In the genomic region with DNA sequence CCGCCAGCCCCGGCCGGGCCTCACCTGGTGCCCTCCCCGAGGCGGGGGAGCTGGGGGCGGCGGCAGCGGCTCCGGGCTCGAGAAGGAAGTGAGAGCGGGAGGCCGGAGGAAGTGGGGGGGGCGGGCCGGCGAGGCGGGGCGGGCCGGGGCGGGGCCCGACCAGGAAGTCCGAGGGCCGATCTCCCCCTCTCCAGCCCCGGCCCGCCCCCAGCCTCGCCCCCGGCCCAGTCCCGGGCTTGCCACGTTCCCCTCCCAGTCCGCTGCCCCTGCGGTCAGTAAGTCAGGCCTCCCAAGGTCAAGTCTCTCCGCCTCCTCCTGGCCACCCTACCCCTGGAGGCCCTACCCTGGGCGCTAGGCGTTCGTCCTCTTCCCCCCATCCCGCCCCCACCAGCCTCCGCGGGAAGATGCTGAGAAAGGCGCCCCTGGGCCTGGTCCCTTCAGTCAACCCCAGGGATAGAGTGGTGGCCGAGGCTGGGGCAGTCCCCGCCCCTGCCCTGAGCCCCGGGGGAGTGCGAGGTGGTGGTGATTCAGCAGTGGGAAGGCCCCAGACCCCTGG, we compare ENCODE assay signal across 8 cellular contexts. TPM values are rescaled to one million over a fixed set of nuclear protein-coding genes. Genes with fewer than 3 reads are reported as not detected.
A peak's percentile ranks its signal among the peaks of the same experiment; 100 is the strongest.
DNase-seq lines count a peak whose midpoint lies in the region; ATAC-seq and TF ChIP-seq lines count a peak whose summit lies in the region.

A gene (minus strand): TSS at position 90 of the 556 bp plus-strand sequence. CDS start 12,821 bp downstream, outside the sequence.

- DNase-seq in CD14-positive monocyte (ENCODE audit: low spot score) (no peak), NCI-H748 treated with DMSO at 0.1 percent for 48 hours (lab: John Stamatoyannopoulos, UW) (peak; percentile 35), activated T-helper 1 cell treated with Interleukin-2 at 50 U/mL for 16 hours (ENCODE audit: low read depth) (peak; percentile 46), fibroblast of the aortic adventitia (ENCODE audit: low read depth) (peak; percentile 76), aorta (peak; percentile 93 to 94)
- DNase-seq in natural killer cell treated with Interleukin-12 subunit alpha and Interleukin-12 subunit beta and Interleukin-15 and Interleukin-18, amount 100 ng/mL, for 72 hours (ENCODE audit: low spot score), result no peak

- ATAC-seq in GM18907 (IDR thresholded peaks at IDR 0.05; ENCODE audit: unreplicated experiment), result peak; percentile 60
- ATAC-seq in HG03103 (IDR thresholded peaks at IDR 0.05; ENCODE audit: low read depth, unreplicated experiment), result peak; percentile 34
- ATAC-seq in natural killer cell treated with Interleukin-12 subunit alpha and Interleukin-12 subunit beta and Interleukin-15 and Interleukin-18, amount 100 ng/mL, for 72 hours, result peak; percentile 85 to 89
- peak; percentile 93 for ATAC-seq in aorta (ENCODE audit: low FRiP score)

- TF ChIP-seq CTCF in CD14-positive monocyte (IDR thresholded peaks at IDR 0.05) (no peak), fibroblast of the aortic adventitia (IDR thresholded peaks at IDR 0.05; ENCODE audit: insufficient read depth, low read length) (no peak)

- H3K36me3 ChIP-seq in aorta (ENCODE audit: control insufficient read depth in 1 of 2, insufficient read depth in 2 of 2, low read length in 1 of 2), result no peaks in the 10 kb centered on the region

- peak within 1 kb of the TSS; percentile 82 to 91 for H3K27ac ChIP-seq in aorta (ENCODE audit: low read depth in 1 of 2, low read length in 2 of 2)

- H3K4me1 Mint-ChIP-seq in CD14-positive monocyte, result peaks cover 46% of the 10 kb centered on the region
- peaks cover 40 to 44% of the 10 kb centered on the region in 2 donors for H3K4me1 Mint-ChIP-seq in natural killer cell treated with Interleukin-12 subunit alpha and Interleukin-12 subunit beta and Interleukin-15 and Interleukin-18, amount 100 ng/mL, for 72 hours (ENCODE audit: low read depth in 2 of 2)

- H3K27me3 ChIP-seq in aorta (ENCODE audit: control insufficient read depth in 1 of 2, insufficient read depth in 2 of 2, low read length in 1 of 2), result no peaks in the 10 kb centered on the region

- H3K4me3 Mint-ChIP-seq in CD14-positive monocyte, result peak within 1 kb of the TSS; percentile 96 to 98
- H3K4me3 Mint-ChIP-seq in natural killer cell treated with Interleukin-12 subunit alpha and Interleukin-12 subunit beta and Interleukin-15 and Interleukin-18, amount 100 ng/mL, for 72 hours, result peak within 1 kb of the TSS; percentile 100

- H3K4me3 ChIP-seq in fibroblast of the aortic adventitia (ENCODE audit: low read depth, low read length) (peak within 1 kb of the TSS; percentile 78), aorta (ENCODE audit: low read length in 2 of 2) (peak within 1 kb of the TSS; percentile 97 to 99)

- H3K27me3 Mint-ChIP-seq in CD14-positive monocyte (ENCODE audit: low read depth in 3 of 3), result peaks cover 0 to 2% (median 0%) of the 10 kb centered on the region in 3 donors
- H3K27me3 Mint-ChIP-seq in natural killer cell treated with Interleukin-12 subunit alpha and Interleukin-12 subunit beta and Interleukin-15 and Interleukin-18, amount 100 ng/mL, for 72 hours, result no peaks in the 10 kb centered on the region

- 0 to 1% methylated on average over 31 to 41 of the region's 42 CpGs for WGBS in aorta, 2 donors

- H3K9me3 Mint-ChIP-seq in CD14-positive monocyte, result peaks cover 0 to 3% (median 0%) of the 10 kb centered on the region in 7 donors
- no peaks in the 10 kb centered on the region for H3K9me3 Mint-ChIP-seq in natural killer cell treated with Interleukin-12 subunit alpha and Interleukin-12 subunit beta and Interleukin-15 and Interleukin-18, amount 100 ng/mL, for 72 hours

- peak within 1 kb of the TSS; percentile 95 to 98 (median 97) for H3K27ac Mint-ChIP-seq in CD14-positive monocyte
- peak within 1 kb of the TSS; percentile 96 to 99 for H3K27ac Mint-ChIP-seq in natural killer cell treated with Interleukin-12 subunit alpha and Interleukin-12 subunit beta and Interleukin-15 and Interleukin-18, amount 100 ng/mL, for 72 hours

- peaks cover 10 to 12% of the 10 kb centered on the region in 2 donors for H3K36me3 Mint-ChIP-seq in CD14-positive monocyte
- H3K36me3 Mint-ChIP-seq in natural killer cell treated with Interleukin-12 subunit alpha and Interleukin-12 subunit beta and Interleukin-15 and Interleukin-18, amount 100 ng/mL, for 72 hours, result peaks cover 12% of the 10 kb centered on the region

- no peaks in the 10 kb centered on the region for H3K9me3 ChIP-seq in aorta (ENCODE audit: control insufficient read depth, low read length)

- no peaks in the 10 kb centered on the region for H3K4me1 ChIP-seq in aorta (ENCODE audit: control insufficient read depth in 1 of 2, insufficient read depth in 2 of 2, low read length in 2 of 2)

- intact Hi-C loops in CD14-positive monocyte (cut with micrococcal nuclease) (no loop called here), aorta (cut with DNase I) (loop anchor here (2.0 kb wide), 1 partner anchor 44 kb away; a partner anchor contains a TSS)

RNA-seq across cellular contexts. Expression of the gene that starts here (rescaled TPM):
- polyA plus RNA-seq in CD14-positive monocyte (100 to 1,000 TPM; 315 to 458 TPM), aorta (10 to 100 TPM; 48.6 to 61.0 TPM)
- total RNA-seq in fibroblast of the aortic adventitia (ENCODE audit: low replicate concordance) (4.8 and 19.0 TPM in 2 replicates), aorta (10 to 100 TPM; 54.5 to 58.5 TPM)
- total RNA-seq in natural killer cell treated with Interleukin-12 subunit alpha and Interleukin-12 subunit beta and Interleukin-15 and Interleukin-18, amount 100 ng/mL, for 72 hours, result 100 to 1,000 TPM; 154 to 164 TPM

Comparison
In these comparisons a context has a peak if more than half of its experiments do, and no peak if none do; other contexts are left out.
1. RNA of the gene that starts here (polyA plus RNA-seq): 315 to 458 TPM in CD14-positive monocyte; 48.6 to 61.0 TPM in aorta; every median in the first group is over 4 times any median in the second.
2. DNase-seq: peak in NCI-H748 treated with DMSO at 0.1 percent for 48 hours (single experiment), activated T-helper 1 cell treated with Interleukin-2 at 50 U/mL for 16 hours (single experiment), fibroblast of the aortic adventitia (single experiment) and aorta (2 of 2); none in CD14-positive monocyte (single experiment) and natural killer cell treated with Interleukin-12 subunit alpha and Interleukin-12 subunit beta and Interleukin-15 and Interleukin-18, amount 100 ng/mL, for 72 hours (single experiment).
3. ATAC-seq: peak in every context shown above with its lines; median percentile 93 in aorta; 87 in natural killer cell treated with Interleukin-12 subunit alpha and Interleukin-12 subunit beta and Interleukin-15 and Interleukin-18, amount 100 ng/mL, for 72 hours; 60 in GM18907; 34 in HG03103.
4. intact Hi-C loops: an anchor here in aorta (2.0 kb wide); none called in CD14-positive monocyte.